1 cellular context compared by ENCODE assay signal in the genomic region with DNA sequence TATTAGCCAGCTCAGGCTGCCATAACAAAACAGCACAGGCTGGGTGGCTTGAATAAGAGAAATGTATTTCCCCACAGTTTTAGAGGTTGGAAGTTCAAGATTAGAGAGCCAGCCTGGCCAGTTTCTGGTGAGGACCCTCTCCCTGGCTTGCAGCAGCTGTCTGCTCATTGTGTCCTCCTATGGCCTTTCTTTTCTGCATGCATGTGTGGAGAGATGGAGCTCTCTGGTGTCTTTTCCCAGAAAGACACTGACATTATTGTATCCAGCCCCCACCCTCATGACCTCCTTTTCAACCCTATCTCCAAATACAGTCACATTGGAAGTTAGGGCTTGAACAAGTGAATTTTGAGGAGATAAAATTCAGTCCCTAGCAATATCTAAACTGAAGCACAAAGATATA.
TF ChIP-seq lines count a peak whose summit lies in the region.

No MANE protein-coding gene starts in this region.

TF ChIP-seq in WTC11, 78 proteins besides CTCF, POLR2A, EP300 and RAD21 (continued from another document):
- TF ChIP-seq, protein P1, sequence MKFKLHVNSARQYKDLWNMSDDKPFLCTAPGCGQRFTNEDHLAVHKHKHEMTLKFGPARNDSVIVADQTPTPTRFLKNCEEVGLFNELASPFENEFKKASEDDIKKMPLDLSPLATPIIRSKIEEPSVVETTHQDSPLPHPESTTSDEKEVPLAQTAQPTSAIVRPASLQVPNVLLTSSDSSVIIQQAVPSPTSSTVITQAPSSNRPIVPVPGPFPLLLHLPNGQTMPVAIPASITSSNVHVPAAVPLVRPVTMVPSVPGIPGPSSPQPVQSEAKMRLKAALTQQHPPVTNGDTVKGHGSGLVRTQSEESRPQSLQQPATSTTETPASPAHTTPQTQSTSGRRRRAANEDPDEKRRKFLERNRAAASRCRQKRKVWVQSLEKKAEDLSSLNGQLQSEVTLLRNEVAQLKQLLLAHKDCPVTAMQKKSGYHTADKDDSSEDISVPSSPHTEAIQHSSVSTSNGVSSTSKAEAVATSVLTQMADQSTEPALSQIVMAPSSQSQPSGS (CRISPR knock-in tag; IDR thresholded peaks at IDR 0.05; ENCODE audit: borderline replicate concordance, low read depth): no peak
- TF ChIP-seq, protein P2, sequence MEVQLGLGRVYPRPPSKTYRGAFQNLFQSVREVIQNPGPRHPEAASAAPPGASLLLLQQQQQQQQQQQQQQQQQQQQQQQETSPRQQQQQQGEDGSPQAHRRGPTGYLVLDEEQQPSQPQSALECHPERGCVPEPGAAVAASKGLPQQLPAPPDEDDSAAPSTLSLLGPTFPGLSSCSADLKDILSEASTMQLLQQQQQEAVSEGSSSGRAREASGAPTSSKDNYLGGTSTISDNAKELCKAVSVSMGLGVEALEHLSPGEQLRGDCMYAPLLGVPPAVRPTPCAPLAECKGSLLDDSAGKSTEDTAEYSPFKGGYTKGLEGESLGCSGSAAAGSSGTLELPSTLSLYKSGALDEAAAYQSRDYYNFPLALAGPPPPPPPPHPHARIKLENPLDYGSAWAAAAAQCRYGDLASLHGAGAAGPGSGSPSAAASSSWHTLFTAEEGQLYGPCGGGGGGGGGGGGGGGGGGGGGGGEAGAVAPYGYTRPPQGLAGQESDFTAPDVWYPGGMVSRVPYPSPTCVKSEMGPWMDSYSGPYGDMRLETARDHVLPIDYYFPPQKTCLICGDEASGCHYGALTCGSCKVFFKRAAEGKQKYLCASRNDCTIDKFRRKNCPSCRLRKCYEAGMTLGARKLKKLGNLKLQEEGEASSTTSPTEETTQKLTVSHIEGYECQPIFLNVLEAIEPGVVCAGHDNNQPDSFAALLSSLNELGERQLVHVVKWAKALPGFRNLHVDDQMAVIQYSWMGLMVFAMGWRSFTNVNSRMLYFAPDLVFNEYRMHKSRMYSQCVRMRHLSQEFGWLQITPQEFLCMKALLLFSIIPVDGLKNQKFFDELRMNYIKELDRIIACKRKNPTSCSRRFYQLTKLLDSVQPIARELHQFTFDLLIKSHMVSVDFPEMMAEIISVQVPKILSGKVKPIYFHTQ (CRISPR knock-in tag; IDR thresholded peaks at IDR 0.05): no peak
- TF ChIP-seq RORB (CRISPR knock-in tag; IDR thresholded peaks at IDR 0.05): no peak
- no peak for TF ChIP-seq CREB1 (CRISPR knock-in tag; IDR thresholded peaks at IDR 0.05)
- no peak for TF ChIP-seq SOX15 (CRISPR knock-in tag; IDR thresholded peaks at IDR 0.05)
